21 cellular contexts compared by ENCODE assay signal in genomic region chr13:25922373-25922772, GRCh38.
DNase-seq lines count a peak whose midpoint lies in the region; TF ChIP-seq lines count a peak whose summit lies in the region.
"Had no signal": no experiment of that assay in that cellular context is flagged by ENCODE, and none has a peak within 500 bp of the region (broad histone marks: within the 10 kb centered on the region; RNA-seq: fewer than 3 reads in every experiment).

No MANE protein-coding gene starts in this region.

- no peak overlapping the region for H3K4me2 ChIP-seq in skeletal muscle satellite cell (ENCODE audit: low read length)

- no peak overlapping the region for H3K4me3 ChIP-seq in skeletal muscle satellite cell (ENCODE audit: low read length)
- no peak overlapping the region for H3K4me3 ChIP-seq in WERI-Rb-1 (ENCODE audit: low read depth, low read length)
- no peak overlapping the region for H3K4me3 ChIP-seq in tibial artery
- H3K4me3 ChIP-seq: lung, suprapubic skin had no signal

- H3K36me3 ChIP-seq in skeletal muscle satellite cell (ENCODE audit: insufficient read depth, low read length) (no peaks in the 10 kb centered on the region), WERI-Rb-1 (no peaks in the 10 kb centered on the region), tibial artery (no peaks in the 10 kb centered on the region)
- H3K36me3 ChIP-seq: suprapubic skin had no signal

- H3K4me1 ChIP-seq in skeletal muscle satellite cell (ENCODE audit: control insufficient read depth, insufficient read depth, low read length) (peaks cover 20% of the 10 kb centered on the region), tibial artery (no peaks in the 10 kb centered on the region)
- H3K4me1 ChIP-seq: suprapubic skin had no signal

- peak; percentile 10 for DNase-seq in NCI-H1694 (lab: John Stamatoyannopoulos, UW)
- no peak for DNase-seq in NCI-H1694 treated with DMSO at 0.1 percent for 48 hours (lab: John Stamatoyannopoulos, UW)
- peak; percentile 45 for DNase-seq in SK-N-DZ (ENCODE audit: low spot score)
- peak; percentile 66 for DNase-seq in left kidney (ENCODE audit: low read depth, low spot score)
- no peak for DNase-seq in WERI-Rb-1
- no peak for DNase-seq in C1 segment of cervical spinal cord (lab: John Stamatoyannopoulos, UW)
- no peak for DNase-seq in tibial artery
- DNase-seq: activated CD4-positive, alpha-beta T cell treated with anti-CD3 and anti-CD28 coated beads for 36 hours; activated CD8-positive, alpha-beta memory T cell treated with anti-CD3 and anti-CD28 coated beads, Interleukin-2, amount 50 U/mL, for 48 hours; activated CD8-positive, alpha-beta T cell treated with anti-CD3 and anti-CD28 coated beads for 36 hours; amniotic stem cell; Calu3; DMS79 treated with DMSO at 0.1 percent for 48 hours; GF-D8; NCI-H1417 treated with DMSO at 0.1 percent for 48 hours; small intestine; stimulated activated naive CD4-positive, alpha-beta T cell had no signal

- H3K9ac ChIP-seq in skeletal muscle satellite cell (ENCODE audit: low read depth, low read length): peak overlapping the region; percentile 40

- TF ChIP-seq CTCF in WERI-Rb-1 (IDR thresholded peaks at IDR 0.05; ENCODE audit: low read depth, low read length) (no peak), tibial artery (IDR thresholded peaks at IDR 0.05) (no peak)

- H3K27ac ChIP-seq in WERI-Rb-1: no peak overlapping the region
- no peak overlapping the region for H3K27ac ChIP-seq in tibial artery
- H3K27ac ChIP-seq: 22Rv1, suprapubic skin had no signal

- H3K27me3 ChIP-seq in skeletal muscle satellite cell (ENCODE audit: control insufficient read depth, insufficient read depth, low read length) (no peaks in the 10 kb centered on the region), WERI-Rb-1 (ENCODE audit: insufficient read depth, low read depth, severe bottlenecking) (no peaks in the 10 kb centered on the region), tibial artery (no peaks in the 10 kb centered on the region)
- H3K27me3 ChIP-seq: suprapubic skin had no signal

- intact Hi-C loops in tibial artery (cut with DNase I; ENCODE audit: low total_unique reads): no loop called here

- no peaks in the 10 kb centered on the region for H3K9me3 ChIP-seq in skeletal muscle satellite cell (replicated peaks; ENCODE audit: low read length)
- peaks cover 6% of the 10 kb centered on the region for H3K9me3 ChIP-seq in WERI-Rb-1 (ENCODE audit: severe bottlenecking)
- H3K9me3 ChIP-seq in tibial artery: no peaks in the 10 kb centered on the region
- H3K9me3 ChIP-seq: suprapubic skin had no signal

Comparison
In these comparisons a context has a peak if more than half of its experiments do, and no peak if none do; other contexts are left out.
1. DNase-seq: peak in NCI-H1694 (single experiment), SK-N-DZ (single experiment) and left kidney (single experiment); none in NCI-H1694 treated with DMSO at 0.1 percent for 48 hours (single experiment), WERI-Rb-1 (single experiment), C1 segment of cervical spinal cord (0 of 14) and tibial artery (0 of 2).